Comparison of ENCODE assay signal across 27 cellular contexts in genomic region chr16:48910214-48910613, GRCh38.
"Had no signal": no experiment of that assay in that cellular context is flagged by ENCODE, and none has a peak within 500 bp of the region (broad histone marks: within the 10 kb centered on the region; RNA-seq: fewer than 3 reads in every experiment).

No MANE protein-coding gene starts in this region.

- DNase-seq: stimulated activated CD4-positive, alpha-beta T cell treated with anti-CD3 and anti-CD28 coated beads, Interleukin-2, amount 100 ng/mL, for 24 hours; stimulated activated CD4-positive, alpha-beta T cell treated with anti-CD3 and anti-CD28 coated beads, Interleukin-2, amount 100 ng/mL, for 48 hours; stimulated activated CD4-positive, alpha-beta T cell treated with anti-CD3 and anti-CD28 coated beads, Interleukin-4, amount 100 ng/mL, for 1 hour; stimulated activated CD4-positive, alpha-beta T cell treated with anti-CD3 and anti-CD28 coated beads, Interleukin-4, amount 100 ng/mL, for 24 hours; stimulated activated CD4-positive, alpha-beta T cell treated with anti-CD3 and anti-CD28 coated beads, Interleukin-4, amount 100 ng/mL, for 4 hours; stimulated activated CD8-positive, alpha-beta memory T cell treated with anti-CD3 and anti-CD28 coated beads, Interleukin-4, amount 100 ng/mL, for 48 hours; stimulated activated naive B cell treated with anti-CD40 and anti-IgM and Interleukin-4, amounts not matched to agents 10 μg/mL and 1 μg/mL and 100 μg/mL, for 72 hours; stimulated activated naive CD4-positive, alpha-beta T cell; stimulated activated naive CD4-positive, alpha-beta T cell treated with Interleukin-2 at 50 U/mL for 16 hours; stimulated activated naive CD8-positive, alpha-beta T cell treated with anti-CD3 and anti-CD28 coated beads, Interleukin-15, amount 100 ng/mL, for 72 hours; stimulated activated naive CD8-positive, alpha-beta T cell treated with anti-CD3 and anti-CD28 coated beads, Interleukin-15, Interleukin-2, amounts not matched to agents 100 U/mL and 50 U/mL, for 24 hours; stomach; substantia nigra; testis; thyroid gland; tibial artery; transverse colon; trophoblast cell; upper lobe of left lung; uterus had no signal

- FAIRE-seq: urothelium cell line had no signal

- H3K4me3 ChIP-seq: stomach, suprapubic skin, testis, thoracic aorta, thyroid gland, tibial artery, tibial nerve, transverse colon, upper lobe of left lung, uterus, vagina had no signal

- H3K9me3 ChIP-seq: stomach, suprapubic skin, testis, thoracic aorta, thyroid gland, tibial artery, transverse colon, upper lobe of left lung, uterus, vagina had no signal

- H3K36me3 ChIP-seq: stomach, suprapubic skin, thoracic aorta, thyroid gland, tibial artery, tibial nerve, transverse colon, upper lobe of left lung, uterus, vagina had no signal

- H3K27me3 ChIP-seq: testis, thyroid gland, tibial nerve, transverse colon, upper lobe of left lung, uterus, vagina had no signal

- ATAC-seq: stimulated activated effector memory CD8-positive, alpha-beta T cell treated with anti-CD3 and anti-CD28 coated beads, Interleukin-12 subunit alpha, Interleukin-12 subunit beta, amount 100 ng/mL, for 72 hours; stimulated activated memory B cell treated with anti-CD40 and anti-IgM and Interleukin-4, amounts not matched to agents 10 μg/mL and 1 μg/mL and 100 μg/mL, for 72 hours; stimulated activated naive B cell treated with anti-CD40 and anti-IgM and Interleukin-4, amounts not matched to agents 10 μg/mL and 1 μg/mL and 100 μg/mL, for 72 hours; stimulated activated naive CD8-positive, alpha-beta T cell treated with anti-CD3 and anti-CD28 coated beads, Interleukin-15, amount 100 ng/mL, for 72 hours; stimulated activated naive CD8-positive, alpha-beta T cell treated with anti-CD3 and anti-CD28 coated beads, Interleukin-15, Interleukin-2, amounts not matched to agents 100 U/mL and 50 U/mL, for 24 hours had no signal

- H3K4me1 ChIP-seq: stomach, suprapubic skin, testis, tibial artery, tibial nerve, transverse colon, upper lobe of left lung, uterus, vagina had no signal

- H3K27ac ChIP-seq: stomach, suprapubic skin, testis, thoracic aorta, thyroid gland, tibial artery, tibial nerve, transverse colon, upper lobe of left lung, uterus, vagina had no signal
